In genomic region chr19:14249891-14250290, GRCh38 we compare ENCODE assay signal across 1 cellular context.
TF ChIP-seq lines count a peak whose summit lies in the region.

No MANE protein-coding gene starts in this region.

TF ChIP-seq in H1, 55 proteins besides CTCF, POLR2A, EP300 and RAD21:
- TF ChIP-seq KDM1A (IDR thresholded peaks at IDR 0.05; ENCODE audit: borderline replicate concordance, low read length), result peak; percentile 84
